ENCODE assay signal across 1 cellular context in genomic region chr2:88090446-88091283, GRCh38.
TF ChIP-seq lines count a peak whose summit lies in the region.

No MANE protein-coding gene starts in this region.

TF ChIP-seq in WTC11, 78 proteins besides CTCF, POLR2A, EP300 and RAD21 (continued from another document):
- TF ChIP-seq ZNF281 (CRISPR knock-in tag; IDR thresholded peaks at IDR 0.05): no peak
- TF ChIP-seq ELF4 (CRISPR knock-in tag; IDR thresholded peaks at IDR 0.05; ENCODE audit: low read depth): no peak
- no peak for TF ChIP-seq ZNF425 (CRISPR knock-in tag; conservative IDR thresholded peaks at IDR 0.05)
